In genomic region chr11:20160425-20161229, GRCh38 we compare ENCODE assay signal across 20 cellular contexts. TPM values are rescaled to one million over a fixed set of nuclear protein-coding genes. Genes with fewer than 3 reads are reported as not detected.
DNase-seq lines count a peak whose midpoint lies in the region; ATAC-seq and TF ChIP-seq lines count a peak whose summit lies in the region.
"Had no signal": no experiment of that assay in that cellular context is flagged by ENCODE, and none has a peak within 500 bp of the region (broad histone marks: within the 10 kb centered on the region; RNA-seq: fewer than 3 reads in every experiment).

Gene DBX1 (minus strand): TSS chr11:20160475. CDS start chr11:20160324, 151 bp downstream.

- POLR2A ChIA-PET in activated CD8-positive, alpha-beta T cell treated with anti-CD3 and anti-CD28 coated beads, Interleukin-2, amount 10 ng/mL, durations not matched to agents 7 days and 5 days (lab: Charles Lee): no interaction called here
- POLR2A ChIA-PET in activated CD8-positive, alpha-beta T cell treated with anti-CD3 and anti-CD28 coated beads for 36 hours (lab: Charles Lee): no interaction called here
- POLR2A ChIA-PET in RWPE1 (lab: Yijun Ruan, JAX; ENCODE audit: low non-redundant PET): no interaction called here

- peaks cover 30% of the 10 kb centered on the region for H3K4me1 Mint-ChIP-seq in activated CD8-positive, alpha-beta T cell treated with anti-CD3 and anti-CD28 coated beads, Interleukin-2, amount 10 ng/mL, durations not matched to agents 7 days and 5 days (ENCODE audit: low read depth)
- peaks cover 29% of the 10 kb centered on the region for H3K4me1 Mint-ChIP-seq in activated CD8-positive, alpha-beta T cell treated with anti-CD3 and anti-CD28 coated beads for 36 hours (ENCODE audit: low read depth)
- H3K4me1 Mint-ChIP-seq in activated T-helper 2 cell treated with anti-CD3 and anti-CD28 coated beads, Interferon-gamma antibody, Interleukin-2, Interleukin-4, amounts not matched to agents 10 μg/mL and 5 μg/mL and 100 μg/mL, durations not matched to agents 14 hours and 24 hours and 36 hours (ENCODE audit: low read depth): peaks cover 11% of the 10 kb centered on the region
- H3K4me1 Mint-ChIP-seq in nephron: peaks cover 66% of the 10 kb centered on the region

- H3K4me3 ChIP-seq in H7 (ENCODE audit: insufficient read depth, low read depth, low read length): peak within 1 kb of the TSS; percentile 16
- H3K4me3 ChIP-seq: breast epithelium, HAP-1 had no signal

- peaks cover 99% of the 10 kb centered on the region for H3K27me3 ChIP-seq in H7 (ENCODE audit: control insufficient read depth, insufficient read depth, low read length)

- no peak within 1 kb of the TSS for H3K27ac ChIP-seq in RWPE1
- H3K27ac ChIP-seq: breast epithelium had no signal

- H3K27me3 Mint-ChIP-seq in activated CD8-positive, alpha-beta T cell treated with anti-CD3 and anti-CD28 coated beads, Interleukin-2, amount 10 ng/mL, durations not matched to agents 7 days and 5 days (ENCODE audit: low read depth): peaks cover 84% of the 10 kb centered on the region
- H3K27me3 Mint-ChIP-seq in activated CD8-positive, alpha-beta T cell treated with anti-CD3 and anti-CD28 coated beads for 36 hours: peaks cover 82% of the 10 kb centered on the region
- H3K27me3 Mint-ChIP-seq in activated T-helper 2 cell treated with anti-CD3 and anti-CD28 coated beads, Interferon-gamma antibody, Interleukin-2, Interleukin-4, amounts not matched to agents 10 μg/mL and 5 μg/mL and 100 μg/mL, durations not matched to agents 14 hours and 24 hours and 36 hours (ENCODE audit: low read depth): peaks cover 80% of the 10 kb centered on the region
- H3K27me3 Mint-ChIP-seq in nephron (ENCODE audit: low read depth): peaks cover 100% of the 10 kb centered on the region

- peak within 1 kb of the TSS; percentile 34 for H3K4me3 Mint-ChIP-seq in activated CD8-positive, alpha-beta T cell treated with anti-CD3 and anti-CD28 coated beads, Interleukin-2, amount 10 ng/mL, durations not matched to agents 7 days and 5 days
- H3K4me3 Mint-ChIP-seq in activated CD8-positive, alpha-beta T cell treated with anti-CD3 and anti-CD28 coated beads for 36 hours: no peak within 1 kb of the TSS
- no peak within 1 kb of the TSS for H3K4me3 Mint-ChIP-seq in activated T-helper 2 cell treated with anti-CD3 and anti-CD28 coated beads, Interferon-gamma antibody, Interleukin-2, Interleukin-4, amounts not matched to agents 10 μg/mL and 5 μg/mL and 100 μg/mL, durations not matched to agents 14 hours and 24 hours and 36 hours (ENCODE audit: low read depth)
- peak within 1 kb of the TSS; percentile 11 to 85 (median 78) for H3K4me3 Mint-ChIP-seq in nephron

- H3K9me3 Mint-ChIP-seq in activated CD8-positive, alpha-beta T cell treated with anti-CD3 and anti-CD28 coated beads, Interleukin-2, amount 10 ng/mL, durations not matched to agents 7 days and 5 days (ENCODE audit: insufficient read depth): peaks cover 3% of the 10 kb centered on the region
- no peaks in the 10 kb centered on the region for H3K9me3 Mint-ChIP-seq in activated CD8-positive, alpha-beta T cell treated with anti-CD3 and anti-CD28 coated beads for 36 hours
- H3K9me3 Mint-ChIP-seq in activated T-helper 2 cell treated with anti-CD3 and anti-CD28 coated beads, Interferon-gamma antibody, Interleukin-2, Interleukin-4, amounts not matched to agents 10 μg/mL and 5 μg/mL and 100 μg/mL, durations not matched to agents 14 hours and 24 hours and 36 hours: peaks cover 18% of the 10 kb centered on the region
- peaks cover 9% of the 10 kb centered on the region for H3K9me3 Mint-ChIP-seq in nephron

- no peak for ATAC-seq in activated CD8-positive, alpha-beta T cell treated with anti-CD3 and anti-CD28 coated beads, Interleukin-2, amount 10 ng/mL, durations not matched to agents 7 days and 5 days
- no peak for ATAC-seq in activated CD8-positive, alpha-beta T cell treated with anti-CD3 and anti-CD28 coated beads for 36 hours
- ATAC-seq: sciatic nerve had no signal

- peak within 1 kb of the TSS; percentile 35 for H3K27ac Mint-ChIP-seq in activated CD8-positive, alpha-beta T cell treated with anti-CD3 and anti-CD28 coated beads, Interleukin-2, amount 10 ng/mL, durations not matched to agents 7 days and 5 days
- no peak within 1 kb of the TSS for H3K27ac Mint-ChIP-seq in activated CD8-positive, alpha-beta T cell treated with anti-CD3 and anti-CD28 coated beads for 36 hours
- H3K27ac Mint-ChIP-seq in activated T-helper 2 cell treated with anti-CD3 and anti-CD28 coated beads, Interferon-gamma antibody, Interleukin-2, Interleukin-4, amounts not matched to agents 10 μg/mL and 5 μg/mL and 100 μg/mL, durations not matched to agents 14 hours and 24 hours and 36 hours: peak within 1 kb of the TSS; percentile 28
- H3K27ac Mint-ChIP-seq in nephron: peak within 1 kb of the TSS in 2 of 3 experiments; percentile 54 to 60

- no peak for DNase-seq in activated CD8-positive, alpha-beta T cell treated with anti-CD3 and anti-CD28 coated beads, Interleukin-2, amount 10 ng/mL, durations not matched to agents 7 days and 5 days
- no peak for DNase-seq in activated CD8-positive, alpha-beta T cell treated with anti-CD3 and anti-CD28 coated beads for 36 hours
- DNase-seq in H7 (peak; percentile 18), RWPE1 (ENCODE audit: low spot score) (no peak), NCI-H1930 (lab: John Stamatoyannopoulos, UW) (no peak), HCEC 1CT (no peak)
- no peak for DNase-seq in activated T-helper 2 cell treated with anti-CD3 and anti-CD28 coated beads, Interferon-gamma antibody, Interleukin-2, Interleukin-4, amounts not matched to agents 10 μg/mL and 5 μg/mL and 100 μg/mL, durations not matched to agents 14 hours and 24 hours and 36 hours (ENCODE audit: low spot score)
- DNase-seq: activated CD4-positive, alpha-beta T cell treated with anti-CD3 and anti-CD28 coated beads, Interleukin-2, amount 50 U/mL, for 48 hours; activated gamma-delta T cell treated with Interleukin-2 at 50 U/mL for 16 hours; Caco-2; dermis blood vessel endothelial cell; NCI-H1436 treated with DMSO at 0.1 percent for 48 hours; NCI-H446; SIG-M5 had no signal

- CTCF ChIA-PET in activated CD8-positive, alpha-beta T cell treated with anti-CD3 and anti-CD28 coated beads, Interleukin-2, amount 10 ng/mL, durations not matched to agents 7 days and 5 days (lab: Charles Lee): interaction anchor here (1.6 kb wide), 1 partner anchor 27 kb away, joined by 5 read pairs; no protein-coding TSS in a partner anchor
- CTCF ChIA-PET in activated CD8-positive, alpha-beta T cell treated with anti-CD3 and anti-CD28 coated beads for 36 hours (lab: Charles Lee): interaction anchor here (1.0 to 1.1 kb wide), 2 partner anchors 11 to 28 kb away, joined by 3 read pairs; no protein-coding TSS in a partner anchor
- CTCF ChIA-PET in RWPE1 (lab: Yijun Ruan, JAX): no interaction called here

- peaks cover 21% of the 10 kb centered on the region for H3K36me3 Mint-ChIP-seq in activated CD8-positive, alpha-beta T cell treated with anti-CD3 and anti-CD28 coated beads, Interleukin-2, amount 10 ng/mL, durations not matched to agents 7 days and 5 days (ENCODE audit: low read depth)
- H3K36me3 Mint-ChIP-seq in activated CD8-positive, alpha-beta T cell treated with anti-CD3 and anti-CD28 coated beads for 36 hours (ENCODE audit: low read depth): peaks cover 5% of the 10 kb centered on the region
- peaks cover 11% of the 10 kb centered on the region for H3K36me3 Mint-ChIP-seq in activated T-helper 2 cell treated with anti-CD3 and anti-CD28 coated beads, Interferon-gamma antibody, Interleukin-2, Interleukin-4, amounts not matched to agents 10 μg/mL and 5 μg/mL and 100 μg/mL, durations not matched to agents 14 hours and 24 hours and 36 hours (ENCODE audit: low read depth)
- H3K36me3 Mint-ChIP-seq in nephron (ENCODE audit: low read depth): no peaks in the 10 kb centered on the region

- H3K36me3 ChIP-seq in H7 (replicated peaks; ENCODE audit: control insufficient read depth, insufficient read depth, low read length): no peaks in the 10 kb centered on the region
- H3K36me3 ChIP-seq: breast epithelium, HAP-1 had no signal

- TF ChIP-seq CTCF in activated CD8-positive, alpha-beta T cell treated with anti-CD3 and anti-CD28 coated beads for 36 hours (IDR thresholded peaks at IDR 0.05): no peak
- no peak for TF ChIP-seq CTCF in nephron (IDR thresholded peaks at IDR 0.05; ENCODE audit: unreplicated experiment in 3 of 3)
- no peak for TF ChIP-seq CTCF in RWPE1 (conservative IDR thresholded peaks at IDR 0.05; ENCODE audit: low read depth)

- intact Hi-C loops in activated CD8-positive, alpha-beta T cell treated with anti-CD3 and anti-CD28 coated beads for 36 hours (cut with micrococcal nuclease): no loop called here
- intact Hi-C loops in activated T-helper 2 cell treated with anti-CD3 and anti-CD28 coated beads, Interferon-gamma antibody, Interleukin-2, Interleukin-4, amounts not matched to agents 10 μg/mL and 5 μg/mL and 100 μg/mL, durations not matched to agents 14 hours and 24 hours and 36 hours (cut with micrococcal nuclease): loop anchor here (5.0 kb wide), 1 partner anchor 47 kb away; no protein-coding TSS in a partner anchor

RNA-seq across cellular contexts. Expression of gene DBX1, which starts in this region (rescaled TPM):
- total RNA-seq in activated CD8-positive, alpha-beta T cell treated with anti-CD3 and anti-CD28 coated beads, Interleukin-2, amount 10 ng/mL, durations not matched to agents 7 days and 5 days: not detected
- total RNA-seq in activated CD8-positive, alpha-beta T cell treated with anti-CD3 and anti-CD28 coated beads for 36 hours: not detected
- 0.59 and 1.8 TPM in 2 replicates for total RNA-seq in H7 (2014; rRNA removed; shearing (Covaris generic))
- total RNA-seq in activated T-helper 2 cell treated with anti-CD3 and anti-CD28 coated beads, Interferon-gamma antibody, Interleukin-2, Interleukin-4, amounts not matched to agents 10 μg/mL and 5 μg/mL and 100 μg/mL, durations not matched to agents 14 hours and 24 hours and 36 hours: not detected in 2 replicates
- total RNA-seq: breast epithelium, Caco-2, dermis blood vessel endothelial cell, omental fat pad, sciatic nerve, temporal lobe had no signal

Comparison
In these comparisons a context has a peak if more than half of its experiments do, and no peak if none do; other contexts are left out.
1. H3K4me3 Mint-ChIP-seq: peak in activated CD8-positive, alpha-beta T cell treated with anti-CD3 and anti-CD28 coated beads, Interleukin-2, amount 10 ng/mL, durations not matched to agents 7 days and 5 days (single experiment) and nephron (3 of 3); none in activated CD8-positive, alpha-beta T cell treated with anti-CD3 and anti-CD28 coated beads for 36 hours (single experiment) and activated T-helper 2 cell treated with anti-CD3 and anti-CD28 coated beads, Interferon-gamma antibody, Interleukin-2, Interleukin-4, amounts not matched to agents 10 μg/mL and 5 μg/mL and 100 μg/mL, durations not matched to agents 14 hours and 24 hours and 36 hours (single experiment).